In genomic region chr5:169012471-169012870, GRCh38 we compare ENCODE assay signal across 21 cellular contexts.
"Had no signal": no experiment of that assay in that cellular context is flagged by ENCODE, and none has a peak within 500 bp of the region (broad histone marks: within the 10 kb centered on the region; RNA-seq: fewer than 3 reads in every experiment).

No MANE protein-coding gene starts in this region.

- H3K27me3 ChIP-seq: gastrocnemius medialis, suprapubic skin, tibial nerve had no signal

- H3K9me3 ChIP-seq: gastrocnemius medialis, spleen, suprapubic skin, tibial nerve had no signal

- H3K4me1 ChIP-seq: gastrocnemius medialis had no signal

- H3K4me3 ChIP-seq: gastrocnemius medialis, spleen, suprapubic skin, tibial nerve had no signal

- H3K36me3 ChIP-seq: gastrocnemius medialis, spleen, suprapubic skin, tibial nerve had no signal

- H3K27ac ChIP-seq: gastrocnemius medialis, spleen, suprapubic skin, tibial nerve had no signal

- DNase-seq: activated CD4-positive, alpha-beta T cell treated with anti-CD3 and anti-CD28 coated beads, Interleukin-2, amount 50 U/mL, for 1 hour; activated CD8-positive, alpha-beta T cell treated with anti-CD3 and anti-CD28 coated beads for 36 hours; activated naive CD8-positive, alpha-beta T cell treated with anti-CD3 and anti-CD28 coated beads, Interleukin-2, amount 50 U/mL, for 24 hours; activated T-cell treated with anti-CD3 and anti-CD28 coated beads, Interleukin-2, amount 50 U/mL, for 48 hours; amygdala; caudate nucleus; cortex of kidney; effector memory CD8-positive, alpha-beta T cell; erythroblast; gastrocnemius medialis; glutamatergic neuron; left cardiac atrium; mammary epithelial cell; naive B cell; occipital lobe; right cardiac atrium; spleen; stimulated activated naive CD4-positive, alpha-beta T cell; T-helper 17 cell had no signal
